In genomic region chr19:36665832-36666231, GRCh38 we compare ENCODE assay signal across 8 cellular contexts. TPM values are rescaled to one million over a fixed set of nuclear protein-coding genes. Genes with fewer than 3 reads are reported as not detected.
DNase-seq lines count a peak whose midpoint lies in the region; ATAC-seq and TF ChIP-seq lines count a peak whose summit lies in the region.

No MANE protein-coding gene starts in this region.

- H3K79me2 ChIP-seq in PC-3 (ENCODE audit: low read length): peaks cover 5% of the 10 kb centered on the region

- H3K4me1 Mint-ChIP-seq in CD4-positive, alpha-beta T cell (ENCODE audit: low read depth): peaks cover 45% of the 10 kb centered on the region

- intact Hi-C loops in CD4-positive, alpha-beta T cell (cut with DNase I, micrococcal nuclease): loop anchor here (1.0 to 10.0 kb wide), 7 partner anchors 21 to 801 kb away; partner anchors contain the start of genes ZNF345 (in 2 of the 2), ZNF567 (in 2 of the 2), ZNF569 (in 2 of the 2) and ZNF570 (in 2 of the 2)
- intact Hi-C loops in PC-3 (cut with micrococcal nuclease): no loop called here

- no peaks in the 10 kb centered on the region for H3K4me1 ChIP-seq in PC-3 (ENCODE audit: insufficient read depth, low read length)
- peaks cover 0 to 2% of the 10 kb centered on the region in 2 donors for H3K4me1 ChIP-seq in neuronal stem cell (ENCODE audit: control insufficient read depth in 2 of 2, insufficient read depth in 1 of 2, low read depth in 1 of 2, low read length in 2 of 2)

- no peak for DNase-seq in CD4-positive, alpha-beta T cell
- DNase-seq in PC-3 (no peak), epithelial cell of esophagus (ENCODE audit: low read depth) (no peak), neuronal stem cell (ENCODE audit: low spot score) (no peak), HUDEP-2 (lab: John Stamatoyannopoulos, UW; ENCODE audit: unreplicated experiment in 76 of 76) (no peak), NCI-H226 (no peak)

- H3K27me3 ChIP-seq in CD4-positive, alpha-beta T cell (ENCODE audit: control insufficient read depth, insufficient read depth, low read length): no peaks in the 10 kb centered on the region
- H3K27me3 ChIP-seq in PC-3 (ENCODE audit: low read length): no peaks in the 10 kb centered on the region
- no peaks in the 10 kb centered on the region for H3K27me3 ChIP-seq in neuronal stem cell (ENCODE audit: control insufficient read depth in 3 of 3, insufficient read depth in 3 of 3, low read depth in 1 of 3, low read length in 3 of 3)

- peaks cover 30% of the 10 kb centered on the region for H3K36me3 ChIP-seq in PC-3 (ENCODE audit: low read depth, low read length)
- H3K36me3 ChIP-seq in neuronal stem cell (replicated peaks in 1 of 2; ENCODE audit: control insufficient read depth in 2 of 2, insufficient read depth in 2 of 2, low read length in 2 of 2): peaks cover 7 to 46% of the 10 kb centered on the region in 2 donors

- no peaks in the 10 kb centered on the region for H4K20me1 ChIP-seq in PC-3 (ENCODE audit: low read length)

- H3K27me3 Mint-ChIP-seq in CD4-positive, alpha-beta T cell: no peaks in the 10 kb centered on the region

- no peak for TF ChIP-seq CTCF in CD4-positive, alpha-beta T cell (IDR thresholded peaks at IDR 0.05)
- TF ChIP-seq CTCF in PC-3 (conservative IDR thresholded peaks at IDR 0.05; ENCODE audit: low read depth, low read length): no peak
- no peak for TF ChIP-seq CTCF in epithelial cell of esophagus (IDR thresholded peaks at IDR 0.05; ENCODE audit: insufficient read depth, low read depth, low read length, missing control alignments)

- POLR2A ChIA-PET in CD4-positive, alpha-beta T cell (lab: Charles Lee): interaction anchor here (0.6 to 2.2 kb wide), 6 partner anchors 61 to 929 kb away, joined by 3 to 17 read pairs (median 4); partner anchors contain the start of genes ZNF146, ZNF382, ZNF529 and ZNF540
- POLR2A ChIA-PET in PC-3 (lab: Charles Lee; ENCODE audit: unreplicated experiment): no interaction called here

- H3K9ac ChIP-seq in PC-3 (ENCODE audit: low read length) (peak overlapping the region; percentile 65; the same call in 1 of the 2 replicates), neuronal stem cell (ENCODE audit: low read depth, low read length, poor library complexity) (no peak overlapping the region)

- no peaks in the 10 kb centered on the region for H3K9me2 ChIP-seq in PC-3 (replicated peaks; ENCODE audit: low read length)

- H3K23ac ChIP-seq in neuronal stem cell (ENCODE audit: low read depth, low read length, poor library complexity): no peak overlapping the region

- no peak overlapping the region for H2BK120ac ChIP-seq in neuronal stem cell (ENCODE audit: low read depth, low read length)

- CTCF ChIA-PET in CD4-positive, alpha-beta T cell (lab: Charles Lee): no interaction called here
- CTCF ChIA-PET in PC-3 (lab: Charles Lee): no interaction called here

- no peak overlapping the region for H2BK12ac ChIP-seq in neuronal stem cell (ENCODE audit: low read length)

- no peak overlapping the region for H3K4ac ChIP-seq in neuronal stem cell (ENCODE audit: low read length)

- no peaks in the 10 kb centered on the region for H3F3A ChIP-seq in PC-3 (ENCODE audit: low read length, unreplicated experiment)

- peaks cover 88% of the 10 kb centered on the region for H3K36me3 Mint-ChIP-seq in CD4-positive, alpha-beta T cell (ENCODE audit: low read depth)

- no CpG with 5 or more reads among the region's 14 CpGs for WGBS in neuronal stem cell (ENCODE audit: extremely low coverage in 2 of 2, insufficient read length in 2 of 2, insufficient replicate concordance in 1 of 2), 2 donors

- no peak overlapping the region for H3K18ac ChIP-seq in neuronal stem cell (ENCODE audit: low read length)

- H3K79me1 ChIP-seq in neuronal stem cell (ENCODE audit: low read depth, low read length): no peaks in the 10 kb centered on the region

- H2AFZ ChIP-seq in PC-3 (ENCODE audit: low read length) (no peak overlapping the region), neuronal stem cell (ENCODE audit: low read length) (no peak overlapping the region)

- H3K4me2 ChIP-seq in PC-3 (ENCODE audit: low read length): peak overlapping the region; percentile 82
- peak overlapping the region; percentile 77 for H3K4me2 ChIP-seq in neuronal stem cell (ENCODE audit: insufficient read depth, low read length, poor library complexity, severe bottlenecking)

- peaks cover 26% of the 10 kb centered on the region for H3K9me3 Mint-ChIP-seq in CD4-positive, alpha-beta T cell

- H2AK5ac ChIP-seq in neuronal stem cell (ENCODE audit: low read depth, low read length): no peak overlapping the region

- H2BK5ac ChIP-seq in neuronal stem cell (ENCODE audit: low read length): no peak overlapping the region

- H4K91ac ChIP-seq in neuronal stem cell (ENCODE audit: low read depth, low read length, poor library complexity): no peak overlapping the region

- H4K8ac ChIP-seq in neuronal stem cell (ENCODE audit: low read depth, low read length): no peak overlapping the region

- no TSS peak for BruUV-seq in PC-3 (replicated peaks; lab: Mats Ljungman, UMichigan)

- peak overlapping the region; percentile 92 for H3K27ac Mint-ChIP-seq in CD4-positive, alpha-beta T cell

- no peak overlapping the region for H2BK15ac ChIP-seq in neuronal stem cell (ENCODE audit: low read length)

- H3K9me3 ChIP-seq in CD4-positive, alpha-beta T cell (ENCODE audit: control insufficient read depth, low read length): peaks cover 14% of the 10 kb centered on the region
- H3K9me3 ChIP-seq in PC-3 (ENCODE audit: low read length) (peaks cover 11% of the 10 kb centered on the region; the same call in 1 of the 2 replicates), neuronal stem cell (replicated peaks in 1 of 2; ENCODE audit: control insufficient read depth in 2 of 2, insufficient read depth in 1 of 2, low read depth in 1 of 2, low read length in 2 of 2) (peaks cover 2 to 71% of the 10 kb centered on the region in 2 donors)

- no peak overlapping the region for H3K14ac ChIP-seq in neuronal stem cell (ENCODE audit: low read length)

- H3K4me3 Mint-ChIP-seq in CD4-positive, alpha-beta T cell: peak overlapping the region; percentile 98

- H3K27ac ChIP-seq in CD4-positive, alpha-beta T cell (ENCODE audit: low read depth, low read length): no peak overlapping the region
- H3K27ac ChIP-seq in PC-3 (ENCODE audit: low read length): no peak overlapping the region
- H3K27ac ChIP-seq in neuronal stem cell (replicated peaks; ENCODE audit: low read length): no peak overlapping the region

- H3K4me3 ChIP-seq in PC-3 (ENCODE audit: low read length): peak overlapping the region; percentile 93
- peak overlapping the region; percentile 92 for H3K4me3 ChIP-seq in epithelial cell of esophagus (ENCODE audit: low read length)
- peak overlapping the region; percentile 57 to 98 for H3K4me3 ChIP-seq in neuronal stem cell (ENCODE audit: low read length in 2 of 2)

- ATAC-seq in CD4-positive, alpha-beta T cell (ENCODE audit: poor library complexity): no peak
- no peak for ATAC-seq in PC-3
- no peak for ATAC-seq in GM21717 (IDR thresholded peaks at IDR 0.05; ENCODE audit: unreplicated experiment)
- ATAC-seq in HG03342 (IDR thresholded peaks at IDR 0.05; ENCODE audit: unreplicated experiment): no peak

RNA-seq across cellular contexts. Expression of gene ZNF461, which starts 0.8 kb away (rescaled TPM):
- 10 to 100 TPM; 13.3 to 15.9 TPM for total RNA-seq in CD4-positive, alpha-beta T cell
- 2.5 and 3.9 TPM in 2 replicates for total RNA-seq in PC-3 (2014; rRNA removed)
- 5.5 TPM for polyA plus RNA-seq in neuronal stem cell (2013, experiment 1 of 2)
- polyA plus RNA-seq in neuronal stem cell (2013, experiment 2 of 2): 4.8 TPM

RNA-seq across cellular contexts. Expression of gene ZNF567, which starts 21.6 kb away (rescaled TPM):
- 1 to 10 TPM; 7.3 to 7.6 TPM for total RNA-seq in CD4-positive, alpha-beta T cell
- 3.5 and 6.5 TPM in 2 replicates for total RNA-seq in PC-3 (2014; rRNA removed)
- polyA plus RNA-seq in neuronal stem cell (2013, experiment 1 of 2): 12.5 TPM
- polyA plus RNA-seq in neuronal stem cell (2013, experiment 2 of 2): 12.6 TPM
